25 cellular contexts compared by ENCODE assay signal in the genomic region with DNA sequence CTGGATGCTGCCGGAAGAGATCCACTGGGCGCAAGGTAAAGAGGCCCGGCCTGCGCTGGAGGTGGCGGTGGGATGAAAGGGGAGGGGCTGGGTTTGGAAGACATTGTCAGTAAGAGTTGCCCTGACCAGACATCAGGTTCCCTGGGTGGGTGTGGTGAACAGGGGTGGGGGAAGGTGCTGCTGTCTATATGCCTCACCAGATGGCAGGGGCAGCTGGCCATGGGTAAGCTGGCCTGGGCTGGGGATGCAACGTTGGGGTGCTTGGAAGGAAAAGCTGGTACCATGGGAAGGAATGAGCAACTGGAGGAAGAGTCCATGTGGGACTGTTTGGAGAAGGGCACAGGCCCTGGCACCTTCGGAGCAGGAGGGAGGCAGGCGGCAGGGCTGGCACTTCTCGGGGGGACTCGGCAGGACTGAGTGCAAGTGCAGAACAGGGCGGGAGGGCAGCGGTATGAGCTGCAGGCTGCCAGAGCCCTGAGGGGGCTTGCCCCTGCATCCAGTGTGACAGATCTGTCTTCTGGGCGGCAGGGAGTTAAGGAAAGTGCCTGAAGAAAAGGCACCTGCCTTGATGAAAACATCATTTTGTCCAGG.
"Had no signal": no experiment of that assay in that cellular context is flagged by ENCODE, and none has a peak within 500 bp of the region (broad histone marks: within the 10 kb centered on the region; RNA-seq: fewer than 3 reads in every experiment).

No MANE protein-coding gene starts in this region.

- H3K36me3 ChIP-seq: ascending aorta, SJCRH30 had no signal

- H3K9me3 Mint-ChIP-seq: activated CD8-positive, alpha-beta T cell treated with anti-CD3 and anti-CD28 coated beads for 36 hours; activated naive CD4-positive, alpha-beta T cell treated with anti-CD3 and anti-CD28 coated beads, Interleukin-2, amount 50 U/mL, for 24 hours; activated T-cell treated with anti-CD3 and anti-CD28 coated beads, Interleukin-2, amount 50 U/mL, for 72 hours had no signal

- H3K4me1 ChIP-seq: body of pancreas, SJCRH30 had no signal

- ATAC-seq: activated CD4-positive, alpha-beta T cell treated with anti-CD3 and anti-CD28 coated beads for 36 hours; activated CD8-positive, alpha-beta T cell treated with anti-CD3 and anti-CD28 coated beads for 36 hours; activated T-cell treated with anti-CD3 and anti-CD28 coated beads, Interleukin-2, amount 50 U/mL, for 72 hours; body of pancreas; Panc1; Right ventricle myocardium inferior had no signal

- H3K9me3 ChIP-seq: ascending aorta, body of pancreas, SJCRH30, SK-N-SH had no signal

- DNase-seq: activated CD4-positive, alpha-beta T cell treated with anti-CD3 and anti-CD28 coated beads for 36 hours; activated CD8-positive, alpha-beta memory T cell treated with anti-CD3 and anti-CD28 coated beads, Interleukin-2, amount 50 U/mL, for 4 hours; activated CD8-positive, alpha-beta T cell treated with anti-CD3 and anti-CD28 coated beads for 36 hours; activated T-cell treated with anti-CD3 and anti-CD28 coated beads, Interleukin-2, amount 50 U/mL, for 72 hours; body of pancreas; central memory CD4-positive, alpha-beta T cell; MM.1S; NCI-H1105; NCI-H1436; NCI-H1694 treated with DMSO at 0.1 percent for 48 hours; NCI-H2029 treated with DMSO at 0.1 percent for 48 hours; NCI-H446; NCI-H526; NCI-H774; NK-92 treated with Interleukin-12 subunit alpha and Interleukin-12 subunit beta, amount 100 ng/mL, for 24 hours; OCI-M1; RPMI8226; SJCRH30; SK-N-SH; T-helper 1 cell had no signal

- H3K4me1 Mint-ChIP-seq: activated CD4-positive, alpha-beta T cell treated with anti-CD3 and anti-CD28 coated beads for 36 hours had no signal

- H3K4me3 ChIP-seq: ascending aorta, body of pancreas, SJCRH30 had no signal

- H3K36me3 Mint-ChIP-seq: activated naive CD4-positive, alpha-beta T cell treated with anti-CD3 and anti-CD28 coated beads, Interleukin-2, amount 50 U/mL, for 24 hours had no signal

- H3K9ac ChIP-seq: SK-N-SH had no signal

- H3K27me3 ChIP-seq: ascending aorta, body of pancreas, SJCRH30 had no signal

- H3K27ac ChIP-seq: ascending aorta, body of pancreas, SJCRH30, VCaP had no signal

- H3K4me3 Mint-ChIP-seq: activated CD4-positive, alpha-beta T cell treated with anti-CD3 and anti-CD28 coated beads for 36 hours; activated CD8-positive, alpha-beta T cell treated with anti-CD3 and anti-CD28 coated beads for 36 hours; activated naive CD4-positive, alpha-beta T cell treated with anti-CD3 and anti-CD28 coated beads, Interleukin-2, amount 50 U/mL, for 24 hours; activated T-cell treated with anti-CD3 and anti-CD28 coated beads, Interleukin-2, amount 50 U/mL, for 72 hours had no signal

- H3K27ac Mint-ChIP-seq: activated CD4-positive, alpha-beta T cell treated with anti-CD3 and anti-CD28 coated beads for 36 hours; activated CD8-positive, alpha-beta T cell treated with anti-CD3 and anti-CD28 coated beads for 36 hours; activated naive CD4-positive, alpha-beta T cell treated with anti-CD3 and anti-CD28 coated beads, Interleukin-2, amount 50 U/mL, for 24 hours; activated T-cell treated with anti-CD3 and anti-CD28 coated beads, Interleukin-2, amount 50 U/mL, for 72 hours had no signal

- H3K4me2 ChIP-seq: SK-N-SH had no signal
